In the genomic region with DNA sequence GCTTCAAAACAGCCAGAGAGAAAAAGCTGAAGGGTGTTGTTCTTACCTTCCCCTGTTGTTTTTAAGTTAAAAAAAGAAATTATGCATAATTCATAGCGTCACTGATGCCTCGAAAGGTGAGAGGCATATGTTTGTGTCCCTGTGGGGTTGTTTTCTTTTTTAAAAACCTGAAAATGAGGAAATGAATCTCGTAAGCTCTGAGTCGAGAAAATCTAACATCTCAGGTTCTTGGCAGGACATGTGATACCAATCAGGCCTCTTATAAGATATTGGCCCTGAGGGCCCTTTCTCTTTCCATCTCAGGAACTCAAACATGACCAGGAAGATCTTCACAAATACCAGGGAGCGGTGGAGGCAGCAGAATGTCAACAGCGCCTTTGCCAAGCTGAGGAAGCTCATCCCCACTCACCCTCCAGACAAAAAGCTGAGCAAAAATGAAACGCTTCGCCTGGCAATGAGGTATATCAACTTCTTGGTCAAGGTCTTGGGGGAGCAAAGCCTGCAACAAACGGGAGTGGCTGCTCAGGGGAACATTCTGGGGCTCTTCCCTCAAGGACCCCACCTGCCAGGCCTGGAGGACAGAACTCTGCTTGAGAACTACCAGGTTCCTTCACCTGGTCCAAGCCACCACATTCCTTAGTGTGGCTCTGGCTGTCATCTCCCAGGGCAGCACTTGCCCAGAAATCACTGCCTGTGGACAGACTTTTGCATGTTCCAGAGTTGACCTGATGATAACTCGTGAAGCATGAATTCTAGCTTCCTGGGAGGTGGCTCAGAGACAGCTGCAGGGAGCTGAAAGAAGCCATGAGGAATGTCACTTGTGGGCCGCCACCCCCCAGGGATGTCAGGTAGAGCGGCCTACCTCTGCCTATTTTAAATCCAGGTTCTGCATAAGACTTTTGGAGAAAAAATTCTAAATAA, we compare ENCODE assay signal across 12 cellular contexts.
DNase-seq lines count a peak whose midpoint lies in the region; ATAC-seq lines count a peak whose summit lies in the region.
"Had no signal": no experiment of that assay in that cellular context is flagged by ENCODE, and none has a peak within 500 bp of the region (broad histone marks: within the 10 kb centered on the region; RNA-seq: fewer than 3 reads in every experiment).

A gene (plus strand): TSS at position 274 of the 921 bp plus-strand sequence. CDS start 40 bp downstream, at position 314.

- DNase-seq in memory B cell (ENCODE audit: low spot score in 2 of 2) (peak; percentile 26 to 53), GDM1 (lab: John Stamatoyannopoulos, UW) (no peak), LoVo (ENCODE audit: low spot score) (no peak), iPS-NIHi7 (ENCODE audit: extremely low spot score) (no peak)
- DNase-seq: activated CD4-positive, alpha-beta T cell treated with anti-CD3 and anti-CD28 coated beads, Interleukin-2, amount 10 ng/mL, durations not matched to agents 24 days and 14 days; activated naive CD8-positive, alpha-beta T cell treated with anti-CD3 and anti-CD28 coated beads, Interleukin-2, amount 10 ng/mL, durations not matched to agents 7 days and 5 days; dermis blood vessel endothelial cell; NCI-H2171 had no signal

- peaks cover 1% of the 10 kb centered on the region for H3K9me3 Mint-ChIP-seq in memory B cell
- H3K9me3 Mint-ChIP-seq: activated CD4-positive, alpha-beta T cell treated with anti-CD3 and anti-CD28 coated beads, Interleukin-2, amount 10 ng/mL, durations not matched to agents 24 days and 14 days; activated naive CD8-positive, alpha-beta T cell treated with anti-CD3 and anti-CD28 coated beads, Interleukin-2, amount 10 ng/mL, durations not matched to agents 7 days and 5 days had no signal

- H3K36me3 Mint-ChIP-seq in memory B cell, result no peaks in the 10 kb centered on the region
- H3K36me3 Mint-ChIP-seq: activated naive CD8-positive, alpha-beta T cell treated with anti-CD3 and anti-CD28 coated beads, Interleukin-2, amount 10 ng/mL, durations not matched to agents 7 days and 5 days had no signal

- peaks cover 23% of the 10 kb centered on the region for H3K4me1 Mint-ChIP-seq in memory B cell
- H3K4me1 Mint-ChIP-seq: activated CD4-positive, alpha-beta T cell treated with anti-CD3 and anti-CD28 coated beads, Interleukin-2, amount 10 ng/mL, durations not matched to agents 24 days and 14 days; activated naive CD8-positive, alpha-beta T cell treated with anti-CD3 and anti-CD28 coated beads, Interleukin-2, amount 10 ng/mL, durations not matched to agents 7 days and 5 days had no signal

- H3K27ac Mint-ChIP-seq in memory B cell, result peak within 1 kb of the TSS; percentile 92
- H3K27ac Mint-ChIP-seq: activated CD4-positive, alpha-beta T cell treated with anti-CD3 and anti-CD28 coated beads, Interleukin-2, amount 10 ng/mL, durations not matched to agents 24 days and 14 days; activated naive CD8-positive, alpha-beta T cell treated with anti-CD3 and anti-CD28 coated beads, Interleukin-2, amount 10 ng/mL, durations not matched to agents 7 days and 5 days had no signal

- peaks cover 5% of the 10 kb centered on the region for H3K27me3 Mint-ChIP-seq in memory B cell

- peak; percentile 78 for ATAC-seq in GM18870 (IDR thresholded peaks at IDR 0.05; ENCODE audit: unreplicated experiment)
- peak; percentile 84 for ATAC-seq in GM21619 (IDR thresholded peaks at IDR 0.05; ENCODE audit: unreplicated experiment)
- ATAC-seq in HG03108 (IDR thresholded peaks at IDR 0.05; ENCODE audit: unreplicated experiment), result peak; percentile 65
- ATAC-seq in memory B cell (ENCODE audit: low read depth), result peak; percentile 96
- no peak for ATAC-seq in HG03469 (IDR thresholded peaks at IDR 0.05; ENCODE audit: unreplicated experiment)

- H3K4me3 Mint-ChIP-seq in memory B cell, result peak within 1 kb of the TSS; percentile 28
- H3K4me3 Mint-ChIP-seq: activated CD4-positive, alpha-beta T cell treated with anti-CD3 and anti-CD28 coated beads, Interleukin-2, amount 10 ng/mL, durations not matched to agents 24 days and 14 days; activated naive CD8-positive, alpha-beta T cell treated with anti-CD3 and anti-CD28 coated beads, Interleukin-2, amount 10 ng/mL, durations not matched to agents 7 days and 5 days had no signal

Comparison
In these comparisons a context has a peak if more than half of its experiments do, and no peak if none do; other contexts are left out.
1. DNase-seq: peak in memory B cell (2 of 2); none in GDM1 (single experiment), LoVo (single experiment) and iPS-NIHi7 (single experiment).